25 cellular contexts compared by ENCODE assay signal in the genomic region with DNA sequence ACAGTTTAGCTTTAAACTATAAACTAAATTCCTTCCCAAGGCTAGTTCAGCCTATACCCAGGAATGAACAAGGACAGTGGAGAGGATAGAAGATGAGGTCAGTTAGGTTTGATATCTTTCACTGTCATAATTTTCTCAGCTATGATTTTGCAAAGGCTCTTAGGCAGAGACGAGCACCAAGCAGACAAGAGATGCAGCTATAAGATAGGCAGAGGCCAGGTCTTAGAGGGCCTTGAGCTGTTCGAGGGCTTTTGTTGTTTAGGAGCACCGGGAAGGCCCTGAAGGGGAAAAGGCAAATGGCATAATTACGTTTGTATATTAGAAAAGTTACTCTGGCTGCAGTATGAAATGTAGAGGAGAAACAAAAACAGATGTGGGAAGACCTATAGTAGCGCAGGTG.
"Had no signal": no experiment of that assay in that cellular context is flagged by ENCODE, and none has a peak within 500 bp of the region (broad histone marks: within the 10 kb centered on the region; RNA-seq: fewer than 3 reads in every experiment).

No MANE protein-coding gene starts in this region.

- H3K4me3 Mint-ChIP-seq: mesothelial cell of epicardium; naive B cell; natural killer cell; nephron progenitor cell; stimulated activated memory B cell treated with anti-CD40 and anti-IgM and Interleukin-4, amounts not matched to agents 10 μg/mL and 1 μg/mL and 100 μg/mL, for 72 hours; stimulated activated naive CD8-positive, alpha-beta T cell treated with anti-CD3 and anti-CD28 coated beads, Interleukin-15, amount 100 ng/mL, for 72 hours; type B pancreatic cell had no signal

- H3K27ac Mint-ChIP-seq: mesothelial cell of epicardium; natural killer cell; nephron progenitor cell; stimulated activated memory B cell treated with anti-CD40 and anti-IgM and Interleukin-4, amounts not matched to agents 10 μg/mL and 1 μg/mL and 100 μg/mL, for 72 hours; stimulated activated naive CD8-positive, alpha-beta T cell treated with anti-CD3 and anti-CD28 coated beads, Interleukin-15, amount 100 ng/mL, for 72 hours; type B pancreatic cell had no signal

- H3K9me3 Mint-ChIP-seq: mesothelial cell of epicardium; naive B cell; natural killer cell; nephron progenitor cell; stimulated activated memory B cell treated with anti-CD40 and anti-IgM and Interleukin-4, amounts not matched to agents 10 μg/mL and 1 μg/mL and 100 μg/mL, for 72 hours; stimulated activated naive CD8-positive, alpha-beta T cell treated with anti-CD3 and anti-CD28 coated beads, Interleukin-15, amount 100 ng/mL, for 72 hours; type B pancreatic cell had no signal

- H3K4me1 Mint-ChIP-seq: mesothelial cell of epicardium; natural killer cell; nephron progenitor cell; stimulated activated memory B cell treated with anti-CD40 and anti-IgM and Interleukin-4, amounts not matched to agents 10 μg/mL and 1 μg/mL and 100 μg/mL, for 72 hours; stimulated activated naive CD8-positive, alpha-beta T cell treated with anti-CD3 and anti-CD28 coated beads, Interleukin-15, amount 100 ng/mL, for 72 hours had no signal

- H3K36me3 ChIP-seq: ovary, uterus had no signal

- H3K4me3 ChIP-seq: left ventricle myocardium inferior, lung, ovary, skin epidermis, tibial nerve, uterus had no signal

- ATAC-seq: natural killer cell; right cardiac atrium; sciatic nerve; stimulated activated memory B cell treated with anti-CD40 and anti-IgM and Interleukin-4, amounts not matched to agents 10 μg/mL and 1 μg/mL and 100 μg/mL, for 72 hours; stimulated activated naive CD8-positive, alpha-beta T cell treated with anti-CD3 and anti-CD28 coated beads, Interleukin-15, amount 100 ng/mL, for 72 hours had no signal

- H3K27me3 Mint-ChIP-seq: naive B cell; progenitor cell of endocrine pancreas; stimulated activated memory B cell treated with anti-CD40 and anti-IgM and Interleukin-4, amounts not matched to agents 10 μg/mL and 1 μg/mL and 100 μg/mL, for 72 hours; stimulated activated naive CD8-positive, alpha-beta T cell treated with anti-CD3 and anti-CD28 coated beads, Interleukin-15, amount 100 ng/mL, for 72 hours; type B pancreatic cell had no signal

- H3K9me3 ChIP-seq: left ventricle myocardium inferior, ovary, tibial nerve, uterus had no signal

- H3K4me1 ChIP-seq: left ventricle myocardium inferior, uterus had no signal

- H3K27me3 ChIP-seq: ovary, tibial nerve, uterus had no signal

- H3K27ac ChIP-seq: left ventricle myocardium inferior, ovary, skin epidermis, tibial nerve, uterus had no signal

- DNase-seq: islet precursor cell; left ventricle myocardium inferior; mesendoderm; naive B cell; natural killer cell; nephron progenitor cell; ovary; retina; right cardiac atrium; stimulated activated CD4-positive, alpha-beta T cell treated with anti-CD3 and anti-CD28 coated beads, Interleukin-12 subunit alpha, Interleukin-12 subunit beta, amount 100 ng/mL, for 4 hours; stimulated activated CD4-positive, alpha-beta T cell treated with anti-CD3 and anti-CD28 coated beads, Interleukin-15, amount 100 ng/mL, for 24 hours; stimulated activated CD4-positive, alpha-beta T cell treated with anti-CD3 and anti-CD28 coated beads, Interleukin-2, amount 100 ng/mL, for 24 hours; stimulated activated CD4-positive, alpha-beta T cell treated with anti-CD3 and anti-CD28 coated beads, Interleukin-4, amount 100 ng/mL, for 1 hour; stimulated activated naive CD4-positive, alpha-beta T cell treated with Interleukin-2 at 50 U/mL for 16 hours; stimulated activated naive CD8-positive, alpha-beta T cell treated with anti-CD3 and anti-CD28 coated beads, Interleukin-15, amount 100 ng/mL, for 72 hours; substantia nigra; uterus had no signal
